In the genomic region with DNA sequence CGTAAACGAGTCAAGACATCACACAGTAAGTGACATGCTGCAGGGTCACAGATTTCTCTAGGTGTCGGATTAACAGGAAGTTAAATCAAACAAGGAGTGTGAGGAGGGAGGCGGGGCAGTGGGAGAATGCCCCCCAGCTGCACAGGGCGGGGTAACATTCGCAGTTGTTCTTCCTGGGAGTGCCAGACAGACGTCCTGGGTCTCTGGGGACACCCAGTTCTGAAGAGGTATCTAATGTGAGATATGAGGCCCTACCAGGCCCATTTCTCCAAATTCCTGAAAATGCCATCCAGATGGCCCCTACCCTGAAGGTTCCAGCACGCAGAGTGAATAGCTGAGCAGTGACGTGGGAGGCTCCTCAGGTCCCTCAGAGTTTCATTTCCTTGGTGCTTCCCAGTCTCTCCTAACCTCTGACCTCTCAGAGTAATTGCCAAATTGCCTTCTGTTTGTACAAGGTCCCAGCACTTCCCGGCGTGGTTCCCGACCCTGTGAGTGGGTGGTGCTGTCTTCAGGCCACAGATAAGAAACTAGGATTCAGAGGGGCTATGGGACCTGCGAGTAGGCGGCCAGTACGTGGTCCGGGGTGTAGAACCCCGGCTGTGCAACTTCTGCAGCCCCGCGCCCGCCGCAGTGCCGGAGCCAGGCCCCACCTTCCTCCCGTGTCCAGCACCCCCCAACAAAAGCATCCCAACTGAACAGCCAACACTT, we compare ENCODE assay signal across 8 cellular contexts. TPM values are rescaled to one million over a fixed set of nuclear protein-coding genes. Genes with fewer than 3 reads are reported as not detected.
DNase-seq lines count a peak whose midpoint lies in the region; ATAC-seq and TF ChIP-seq lines count a peak whose summit lies in the region.

No MANE protein-coding gene starts in this region.

- no peak overlapping the region for H4K91ac ChIP-seq in mesenchymal stem cell (ENCODE audit: low read length)

- peak overlapping the region; percentile 16 to 46 for H3K18ac ChIP-seq in mesenchymal stem cell (ENCODE audit: low read depth in 1 of 2, low read length in 2 of 2)

- H3K27ac ChIP-seq in Peyer's patch (peak overlapping the region; percentile 91 to 99 (median 94)), mesenchymal stem cell (ENCODE audit: low read length, poor library complexity, severe bottlenecking) (peak overlapping the region; percentile 53), urinary bladder (ENCODE audit: low read depth) (peak overlapping the region; percentile 83)

- H3K4me1 ChIP-seq in Peyer's patch: peaks cover 0 to 33% (median 2%) of the 10 kb centered on the region in 4 donors
- H3K4me1 ChIP-seq in mesenchymal stem cell (ENCODE audit: control insufficient read depth, insufficient read depth, low read depth, low read length): peaks cover 15% of the 10 kb centered on the region
- no peaks in the 10 kb centered on the region for H3K4me1 ChIP-seq in urinary bladder (ENCODE audit: insufficient read depth)

- peak overlapping the region; percentile 44 for H2AK5ac ChIP-seq in mesenchymal stem cell (ENCODE audit: low read length, severe bottlenecking)

- H2BK15ac ChIP-seq in mesenchymal stem cell (ENCODE audit: low read depth, poor library complexity, severe bottlenecking): no peak overlapping the region

- H3K4me3 ChIP-seq in Peyer's patch (peak overlapping the region; percentile 67 to 99 (median 95)), mesenchymal stem cell (ENCODE audit: insufficient read depth in 1 of 2, low read depth in 1 of 2, low read length in 2 of 2) (peak overlapping the region; percentile 90 to 99), urinary bladder (ENCODE audit: low read depth, low read length) (peak overlapping the region; percentile 92)

- H3K14ac ChIP-seq in mesenchymal stem cell (ENCODE audit: low read length in 2 of 2): no peak overlapping the region

- H3K4me2 ChIP-seq in mesenchymal stem cell (ENCODE audit: low read length, poor library complexity, severe bottlenecking): peak overlapping the region; percentile 83

- H2BK12ac ChIP-seq in mesenchymal stem cell (ENCODE audit: low read length in 2 of 2): peak overlapping the region in 1 of 2 experiments; percentile 38

- TF ChIP-seq POLR2A in Peyer's patch (IDR thresholded peaks at IDR 0.05): peak in 1 of 2 donors; percentile 52

- 4% methylated on average over 19 of the region's 23 CpGs for WGBS in mesenchymal stem cell
- WGBS in urinary bladder: 15% methylated on average over 23 of the region's 23 CpGs

- ATAC-seq in GM18870 (IDR thresholded peaks at IDR 0.05; ENCODE audit: unreplicated experiment): no peak

- peaks cover 0 to 28% (median 0%) of the 10 kb centered on the region in 3 donors for H3K36me3 ChIP-seq in Peyer's patch
- H3K36me3 ChIP-seq in mesenchymal stem cell (ENCODE audit: control insufficient read depth in 1 of 2, insufficient read depth in 2 of 2, low read depth in 1 of 2, low read length in 2 of 2): peaks cover 19 to 45% of the 10 kb centered on the region in 2 experiments
- H3K36me3 ChIP-seq in urinary bladder (ENCODE audit: insufficient read depth): no peaks in the 10 kb centered on the region

- H3K4ac ChIP-seq in mesenchymal stem cell (ENCODE audit: low read depth in 1 of 2, low read length in 2 of 2): peak overlapping the region; percentile 30 to 65

- no peak overlapping the region for H2BK5ac ChIP-seq in mesenchymal stem cell (ENCODE audit: low read depth, low read length, poor library complexity, severe bottlenecking)

- TF ChIP-seq CTCF in Peyer's patch (IDR thresholded peaks at IDR 0.05): no peak

- H3K27me3 ChIP-seq in Peyer's patch (no peaks in the 10 kb centered on the region), mesenchymal stem cell (ENCODE audit: control insufficient read depth in 1 of 2, insufficient read depth in 1 of 2, low read length in 2 of 2) (peaks cover 13 to 20% of the 10 kb centered on the region in 2 experiments)

- no peak overlapping the region for H2AFZ ChIP-seq in mesenchymal stem cell (ENCODE audit: low read depth, low read length)

- H2BK120ac ChIP-seq in mesenchymal stem cell (ENCODE audit: low read depth, low read length): peak overlapping the region; percentile 93

- DNase-seq in 8988T (peak; percentile 33), GM04503 (ENCODE audit: low read depth) (peak; percentile 51), Peyer's patch (peak in 2 of 3 donors; percentile 75 to 80), dermis blood vessel endothelial cell (peak; percentile 29), mesenchymal stem cell (peak; percentile 89)
- DNase-seq in stimulated activated CD4-positive, alpha-beta T cell treated with anti-CD3 and anti-CD28 coated beads, Interleukin-12 subunit alpha, Interleukin-12 subunit beta, amount 100 ng/mL, for 4 hours: no peak

- peak overlapping the region; percentile 98 for H3K9ac ChIP-seq in mesenchymal stem cell (ENCODE audit: low read length)

- peak overlapping the region in 1 of 2 experiments; percentile 42 for H3K23ac ChIP-seq in mesenchymal stem cell (ENCODE audit: low read length in 2 of 2)

- no peaks in the 10 kb centered on the region for H3K79me1 ChIP-seq in mesenchymal stem cell (replicated peaks; ENCODE audit: low read length, poor library complexity, severe bottlenecking)

- no peak overlapping the region for H4K8ac ChIP-seq in mesenchymal stem cell (ENCODE audit: low read length)

- no peaks in the 10 kb centered on the region for H3K9me3 ChIP-seq in Peyer's patch
- no peaks in the 10 kb centered on the region for H3K9me3 ChIP-seq in mesenchymal stem cell (ENCODE audit: control insufficient read depth, low read length)

RNA-seq across cellular contexts. Expression of gene RRBP1, which starts 1.8 kb away (rescaled TPM):
- total RNA-seq in Peyer's patch (100 to 1,000 TPM; 169 to 328 (median 249) TPM), dermis blood vessel endothelial cell (123 and 224 TPM in 2 replicates), urinary bladder (147 TPM)
- 209 TPM for polyA plus RNA-seq in mesenchymal stem cell (2013, experiment 1 of 2)
- 195 TPM for polyA plus RNA-seq in mesenchymal stem cell (2013, experiment 2 of 2)
- polyA plus RNA-seq in urinary bladder: 80.1 TPM

RNA-seq across cellular contexts. Expression of gene BANF2, which starts 19.5 kb away (rescaled TPM):
- total RNA-seq in Peyer's patch (not detected), dermis blood vessel endothelial cell (not detected in 2 replicates), urinary bladder (not detected)
- polyA plus RNA-seq in mesenchymal stem cell (2013, experiment 1 of 2): not detected
- not detected for polyA plus RNA-seq in mesenchymal stem cell (2013, experiment 2 of 2)
- polyA plus RNA-seq in urinary bladder: not detected
